Comparison of ENCODE assay signal across 10 cellular contexts in genomic region chr22:22239311-22239939, GRCh38. TPM values are rescaled to one million over a fixed set of nuclear protein-coding genes. Genes with fewer than 3 reads are reported as not detected.
"Had no signal": no experiment of that assay in that cellular context is flagged by ENCODE, and none has a peak within 500 bp of the region (broad histone marks: within the 10 kb centered on the region; RNA-seq: fewer than 3 reads in every experiment).

No MANE protein-coding gene starts in this region.

- FAIRE-seq: HepG2 had no signal

- ATAC-seq: HCT116, HepG2 had no signal

- H3K36me3 ChIP-seq: HAP-1 had no signal

- H3K27ac ChIP-seq: HL-60 had no signal

- H3K4me1 ChIP-seq: HAP-1 had no signal

- H3K4me3 ChIP-seq: HAP-1 had no signal

- H3K9me3 ChIP-seq: HAP-1 had no signal

- DNase-seq: GOT3, H7, HFFc6, KG1 had no signal

RNA-seq across cellular contexts. Expression of gene VPREB1, which starts 5.2 kb away (rescaled TPM):
- total RNA-seq: H4, H7, HepG2, HFFc6, HT1080 had no signal
- polyA plus RNA-seq: HepG2 had no signal
